ENCODE assay signal across 1 cellular context in genomic region chr1:10911274-10912166, GRCh38.
TF ChIP-seq lines count a peak whose summit lies in the region.

No MANE protein-coding gene starts in this region.

TF ChIP-seq in K562, 482 proteins besides CTCF, POLR2A, EP300 and RAD21 (continued from another document):
- TF ChIP-seq, protein P1, sequence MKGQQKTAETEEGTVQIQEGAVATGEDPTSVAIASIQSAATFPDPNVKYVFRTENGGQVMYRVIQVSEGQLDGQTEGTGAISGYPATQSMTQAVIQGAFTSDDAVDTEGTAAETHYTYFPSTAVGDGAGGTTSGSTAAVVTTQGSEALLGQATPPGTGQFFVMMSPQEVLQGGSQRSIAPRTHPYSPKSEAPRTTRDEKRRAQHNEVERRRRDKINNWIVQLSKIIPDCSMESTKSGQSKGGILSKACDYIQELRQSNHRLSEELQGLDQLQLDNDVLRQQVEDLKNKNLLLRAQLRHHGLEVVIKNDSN (CRISPR knock-in tag; IDR thresholded peaks at IDR 0.05) = 0 out of 2 replicates have a peak, but pooled peaks have one; percentile 7
- TF ChIP-seq ZFP36 (IDR thresholded peaks at IDR 0.05; ENCODE audit: low read depth, low read length, partially characterized antibody) (peak; percentile 55), POU5F1 (IDR thresholded peaks at IDR 0.05; ENCODE audit: borderline replicate concordance, low read depth, low read length, partially characterized antibody) (no peak), ARID4B (CRISPR knock-in tag; IDR thresholded peaks at IDR 0.05) (no peak), ZNF778 (CRISPR knock-in tag; IDR thresholded peaks at IDR 0.05) (no peak)
